ENCODE assay signal across 8 cellular contexts in the genomic region with DNA sequence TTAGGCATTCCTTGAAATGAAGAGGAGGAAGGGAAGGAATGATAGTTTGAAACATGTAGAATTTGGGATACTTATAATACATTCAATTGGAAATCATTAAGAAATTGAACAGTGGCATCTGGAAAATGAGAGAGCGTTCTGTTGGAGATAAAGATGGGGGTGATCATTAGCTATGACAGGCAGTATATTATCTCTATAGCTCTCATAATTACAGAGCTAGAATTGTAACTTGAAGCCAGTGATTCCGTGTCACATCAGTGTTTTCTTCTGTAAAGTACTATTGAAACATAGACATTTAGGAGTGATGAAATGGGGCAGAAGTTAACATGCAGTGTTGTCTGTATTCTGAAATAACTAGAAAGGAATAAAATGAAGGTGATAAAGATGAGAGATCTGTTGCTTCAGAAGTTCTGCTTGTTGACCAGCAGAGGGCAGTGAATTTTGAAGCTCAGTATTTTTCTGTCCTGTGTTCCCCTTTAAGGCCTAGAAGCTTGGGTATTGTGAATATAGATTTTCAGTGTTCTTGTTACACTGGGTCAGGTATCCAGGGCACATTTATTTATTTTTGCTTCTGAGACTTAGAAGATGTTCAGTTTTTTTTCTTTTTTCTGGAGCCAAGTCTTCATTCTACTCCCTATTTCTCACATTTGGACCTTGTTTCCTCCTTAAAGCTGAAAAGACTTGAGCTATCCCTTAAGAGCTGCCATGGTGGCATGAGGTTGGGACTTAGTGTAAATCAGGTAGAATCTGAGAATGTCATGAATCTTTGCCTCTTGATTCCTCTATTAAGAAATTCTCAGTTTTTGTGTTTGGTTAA.
DNase-seq lines count a peak whose midpoint lies in the region; ATAC-seq and TF ChIP-seq lines count a peak whose summit lies in the region.

No MANE protein-coding gene starts in this region.

- in situ Hi-C loops in G401 (cut with HindIII; ENCODE audit: low sequenced_read_pairs): no loop called here
- in situ Hi-C loops in SK-MEL-5 (cut with HindIII; ENCODE audit: low pct_unique_long_range_greater_than_20kb, low sequenced_read_pairs): no loop called here

- TF ChIP-seq RAD21 in neural cell (conservative IDR thresholded peaks at IDR 0.05): peak; percentile 77

- CTCF ChIA-PET in activated CD4-positive, alpha-beta memory T cell treated with anti-CD3 and anti-CD28 coated beads for 36 hours (lab: Charles Lee): interaction anchor here (0.7 to 3.1 kb wide), 30 partner anchors 8 to 672 kb away, joined by 3 to 34 read pairs (median 4); a partner anchor contains a TSS

- H3K36me3 ChIP-seq in fibroblast of lung (ENCODE audit: control insufficient read depth, insufficient read depth, low read length) (no peaks in the 10 kb centered on the region), neural cell (ENCODE audit: insufficient read depth, low read length) (no peaks in the 10 kb centered on the region)

- H3K4me1 Mint-ChIP-seq in activated CD4-positive, alpha-beta memory T cell treated with anti-CD3 and anti-CD28 coated beads for 36 hours (ENCODE audit: low read depth): no peaks in the 10 kb centered on the region
- no peaks in the 10 kb centered on the region for H3K4me1 Mint-ChIP-seq in activated T-cell treated with anti-CD3 and anti-CD28 coated beads, Interleukin-2, amount 50 U/mL, for 72 hours (ENCODE audit: low read depth)

- H3K4me2 ChIP-seq in fibroblast of lung (ENCODE audit: extremely low read depth, insufficient read depth, low read length) (no peak overlapping the region), neural cell (ENCODE audit: low read length) (no peak overlapping the region)

- no peak overlapping the region for H2AFZ ChIP-seq in fibroblast of lung (ENCODE audit: low read length)
- no peak overlapping the region for H2AFZ ChIP-seq in neural cell (ENCODE audit: low read depth, low read length)

- no peaks in the 10 kb centered on the region for H3K79me2 ChIP-seq in fibroblast of lung (ENCODE audit: control insufficient read depth, insufficient read depth, low read length)
- no peaks in the 10 kb centered on the region for H3K79me2 ChIP-seq in neural cell (replicated peaks; ENCODE audit: insufficient read depth, low read length)

- no peak for TF ChIP-seq EP300 in neural cell (conservative IDR thresholded peaks at IDR 0.05; ENCODE audit: poor library complexity, severe bottlenecking)

- H3K36me3 Mint-ChIP-seq in activated CD4-positive, alpha-beta memory T cell treated with anti-CD3 and anti-CD28 coated beads for 36 hours: peaks cover 1% of the 10 kb centered on the region
- H3K36me3 Mint-ChIP-seq in activated T-cell treated with anti-CD3 and anti-CD28 coated beads, Interleukin-2, amount 50 U/mL, for 72 hours (ENCODE audit: insufficient read depth in 2 of 2): peaks cover 2 to 6% of the 10 kb centered on the region in 2 donors

- no peak overlapping the region for H3K9ac ChIP-seq in fibroblast of lung (ENCODE audit: insufficient read depth, low read length)
- H3K9ac ChIP-seq in neural cell (ENCODE audit: low read length): no peak overlapping the region

- TF ChIP-seq CTCF in fibroblast of lung (conservative IDR thresholded peaks at IDR 0.05 in 1 of 2, IDR thresholded peaks at IDR 0.05 in 1 of 2; ENCODE audit: low read depth in 1 of 2, low read length in 2 of 2): peak; percentile 65 to 82
- TF ChIP-seq CTCF in neural cell (IDR thresholded peaks at IDR 0.05; ENCODE audit: poor library complexity, severe bottlenecking): peak; percentile 82

- intact Hi-C loops in activated CD4-positive, alpha-beta memory T cell treated with anti-CD3 and anti-CD28 coated beads for 36 hours (cut with micrococcal nuclease): loop anchor here (1.0 to 2.0 kb wide), 2 partner anchors 165 to 266 kb away; a partner anchor contains a TSS

- peak; percentile 69 for DNase-seq in G401 (ENCODE audit: low spot score)
- peak; percentile 63 for DNase-seq in LHCN-M2 (ENCODE audit: low read depth)
- peak; percentile 72 for DNase-seq in SK-MEL-5 (ENCODE audit: low read depth, low spot score)
- DNase-seq in fibroblast of lung (ENCODE audit: low read depth in 2 of 2): peak; percentile 53 to 86
- DNase-seq in activated CD4-positive, alpha-beta memory T cell treated with anti-CD3 and anti-CD28 coated beads for 36 hours: no peak
- no peak for DNase-seq in activated T-cell treated with anti-CD3 and anti-CD28 coated beads, Interleukin-2, amount 50 U/mL, for 72 hours

- no peak overlapping the region for H3K27ac Mint-ChIP-seq in activated CD4-positive, alpha-beta memory T cell treated with anti-CD3 and anti-CD28 coated beads for 36 hours
- H3K27ac Mint-ChIP-seq in activated T-cell treated with anti-CD3 and anti-CD28 coated beads, Interleukin-2, amount 50 U/mL, for 72 hours: no peak overlapping the region

- H3K9me3 Mint-ChIP-seq in activated CD4-positive, alpha-beta memory T cell treated with anti-CD3 and anti-CD28 coated beads for 36 hours: no peaks in the 10 kb centered on the region
- H3K9me3 Mint-ChIP-seq in activated T-cell treated with anti-CD3 and anti-CD28 coated beads, Interleukin-2, amount 50 U/mL, for 72 hours: no peaks in the 10 kb centered on the region

- no peak overlapping the region for H3K4me3 Mint-ChIP-seq in activated CD4-positive, alpha-beta memory T cell treated with anti-CD3 and anti-CD28 coated beads for 36 hours
- H3K4me3 Mint-ChIP-seq in activated T-cell treated with anti-CD3 and anti-CD28 coated beads, Interleukin-2, amount 50 U/mL, for 72 hours: no peak overlapping the region

- H3F3A ChIP-seq in neural cell (ENCODE audit: insufficient read depth, low read length, poor library complexity, severe bottlenecking): no peaks in the 10 kb centered on the region

- ATAC-seq in GM21526 (IDR thresholded peaks at IDR 0.05; ENCODE audit: low FRiP score, unreplicated experiment): peak; percentile 86
- no peak for ATAC-seq in activated T-cell treated with anti-CD3 and anti-CD28 coated beads, Interleukin-2, amount 50 U/mL, for 72 hours (replicated peaks in 1 of 2)

- H3K9me2 ChIP-seq in neural cell (ENCODE audit: insufficient read depth, low read length): no peaks in the 10 kb centered on the region

- no peaks in the 10 kb centered on the region for H3K27me3 Mint-ChIP-seq in activated CD4-positive, alpha-beta memory T cell treated with anti-CD3 and anti-CD28 coated beads for 36 hours
- H3K27me3 Mint-ChIP-seq in activated T-cell treated with anti-CD3 and anti-CD28 coated beads, Interleukin-2, amount 50 U/mL, for 72 hours (ENCODE audit: low read depth): no peaks in the 10 kb centered on the region

- H3K27ac ChIP-seq in fibroblast of lung (ENCODE audit: insufficient read depth, low read length) (no peak overlapping the region), neural cell (ENCODE audit: low read length) (no peak overlapping the region)

- H3K27me3 ChIP-seq in fibroblast of lung (ENCODE audit: control insufficient read depth, insufficient read depth, low read length) (no peaks in the 10 kb centered on the region), neural cell (ENCODE audit: insufficient read depth, low read depth, low read length) (no peaks in the 10 kb centered on the region)

- H4K20me1 ChIP-seq in fibroblast of lung (ENCODE audit: control insufficient read depth, extremely low read depth, insufficient read depth, low read length) (no peaks in the 10 kb centered on the region), neural cell (ENCODE audit: insufficient read depth) (no peaks in the 10 kb centered on the region)

- POLR2A ChIA-PET in activated CD4-positive, alpha-beta memory T cell treated with anti-CD3 and anti-CD28 coated beads for 36 hours (lab: Charles Lee): no interaction called here

- H3K4me1 ChIP-seq in fibroblast of lung (ENCODE audit: control insufficient read depth, extremely low read depth, insufficient read depth, low read length): no peaks in the 10 kb centered on the region

- H3K9me3 ChIP-seq in fibroblast of lung (ENCODE audit: control insufficient read depth, insufficient read depth, low read depth, low read length): no peaks in the 10 kb centered on the region
- H3K9me3 ChIP-seq in neural cell (ENCODE audit: low read length): no peaks in the 10 kb centered on the region

- H3K4me3 ChIP-seq in fibroblast of lung (replicated peaks in 1 of 4; ENCODE audit: control extremely low read depth in 1 of 4, insufficient read depth in 1 of 4, low read depth in 3 of 4, low read length in 4 of 4): no peak overlapping the region
- H3K4me3 ChIP-seq in neural cell (ENCODE audit: low read length): no peak overlapping the region

TF ChIP-seq in neural cell, 6 proteins besides CTCF, POLR2A, EP300 and RAD21:
- peak; percentile 86 for TF ChIP-seq SMC3 (conservative IDR thresholded peaks at IDR 0.05; ENCODE audit: poor library complexity)
- TF ChIP-seq MXI1 (conservative IDR thresholded peaks at IDR 0.05; ENCODE audit: poor library complexity, severe bottlenecking): no peak

Comparison
In these comparisons a context has a peak if more than half of its experiments do, and no peak if none do; other contexts are left out.
1. DNase-seq: peak in G401 (single experiment), LHCN-M2 (single experiment), SK-MEL-5 (single experiment) and fibroblast of lung (2 of 2); none in activated CD4-positive, alpha-beta memory T cell treated with anti-CD3 and anti-CD28 coated beads for 36 hours (single experiment) and activated T-cell treated with anti-CD3 and anti-CD28 coated beads, Interleukin-2, amount 50 U/mL, for 72 hours (0 of 2).